ENCODE assay signal across 17 cellular contexts in genomic region chr21:38989097-38989744, GRCh38.
DNase-seq lines count a peak whose midpoint lies in the region; FAIRE-seq and TF ChIP-seq lines count a peak whose summit lies in the region.
"Had no signal": no experiment of that assay in that cellular context is flagged by ENCODE, and none has a peak within 500 bp of the region (broad histone marks: within the 10 kb centered on the region; RNA-seq: fewer than 3 reads in every experiment).

No MANE protein-coding gene starts in this region.

- H3K27ac ChIP-seq in KOPT-K1 (ENCODE audit: low read depth, low read length, poor library complexity, severe bottlenecking) (peak overlapping the region; percentile 100), esophagus squamous epithelium (peak overlapping the region; percentile 65 to 82 (median 77)), prostate gland (peak overlapping the region; percentile 59 to 72), brain microvascular endothelial cell (no peak overlapping the region)

- no peaks in the 10 kb centered on the region for H3K36me3 ChIP-seq in BE2C
- H3K36me3 ChIP-seq in KOPT-K1 (ENCODE audit: insufficient read depth, low read length) = no peaks in the 10 kb centered on the region
- no peaks in the 10 kb centered on the region for H3K36me3 ChIP-seq in esophagus squamous epithelium
- no peaks in the 10 kb centered on the region for H3K36me3 ChIP-seq in prostate gland
- H3K36me3 ChIP-seq in brain microvascular endothelial cell (replicated peaks) = no peaks in the 10 kb centered on the region
- H3K36me3 ChIP-seq: HAP-1 had no signal

- DNase-seq in BE2C (no peak), esophagus squamous epithelium (lab: John Stamatoyannopoulos, UW) (no peak), prostate gland (ENCODE audit: low spot score) (no peak), islet precursor cell (no peak), NK-92 (lab: John Stamatoyannopoulos, UW; ENCODE audit: unreplicated experiment) (no peak), brain microvascular endothelial cell (no peak), HTR-8/SVneo (ENCODE audit: insufficient read length, low spot score) (no peak)
- DNase-seq: activated CD4-positive, alpha-beta T cell treated with anti-CD3 and anti-CD28 coated beads for 4 hours; activated naive CD8-positive, alpha-beta T cell treated with anti-CD3 and anti-CD28 coated beads, Interleukin-2, amount 50 U/mL, for 24 hours; cerebellar nuclear complex; glutamatergic neuron; KG1; NCI-H1436; stimulated activated naive CD8-positive, alpha-beta T cell treated with anti-CD3 and anti-CD28 coated beads, Interleukin-15, Interleukin-2, amounts not matched to agents 100 U/mL and 50 U/mL, for 24 hours had no signal

- H3K4me1 ChIP-seq in BE2C (peaks cover 47% of the 10 kb centered on the region), esophagus squamous epithelium (peaks cover 49 to 100% (median 90%) of the 10 kb centered on the region in 3 donors), prostate gland (replicated peaks) (peaks cover 25% of the 10 kb centered on the region)
- H3K4me1 ChIP-seq: HAP-1 had no signal

- H3K27me3 ChIP-seq in BE2C (no peaks in the 10 kb centered on the region), esophagus squamous epithelium (no peaks in the 10 kb centered on the region), prostate gland (replicated peaks; ENCODE audit: insufficient read depth) (peaks cover 3% of the 10 kb centered on the region), brain microvascular endothelial cell (replicated peaks) (no peaks in the 10 kb centered on the region)

- intact Hi-C loops in esophagus squamous epithelium (cut with DNase I) = loop anchor here (10.0 kb wide), 2 partner anchors 64 to 184 kb away; partner anchors contain the start of gene ETS2
- intact Hi-C loops in prostate gland (cut with DNase I) = no loop called here

- TF ChIP-seq CTCF in BE2C (IDR thresholded peaks at IDR 0.05; ENCODE audit: low read depth, low read length) (no peak), esophagus squamous epithelium (IDR thresholded peaks at IDR 0.05) (no peak), prostate gland (IDR thresholded peaks at IDR 0.05) (no peak), brain microvascular endothelial cell (IDR thresholded peaks at IDR 0.05; ENCODE audit: low read depth, low read length, missing control alignments) (no peak)

- H3K4me3 ChIP-seq in BE2C (ENCODE audit: low read depth, low read length) = peak overlapping the region; percentile 42
- no peak overlapping the region for H3K4me3 ChIP-seq in esophagus squamous epithelium
- no peak overlapping the region for H3K4me3 ChIP-seq in prostate gland
- no peak overlapping the region for H3K4me3 ChIP-seq in brain microvascular endothelial cell (ENCODE audit: low read depth, low read length)
- H3K4me3 ChIP-seq: HAP-1 had no signal

- H3K9me3 ChIP-seq in BE2C = no peaks in the 10 kb centered on the region
- no peaks in the 10 kb centered on the region for H3K9me3 ChIP-seq in KOPT-K1 (ENCODE audit: insufficient read depth, low read length, poor library complexity, severe bottlenecking)
- no peaks in the 10 kb centered on the region for H3K9me3 ChIP-seq in esophagus squamous epithelium
- no peaks in the 10 kb centered on the region for H3K9me3 ChIP-seq in prostate gland
- H3K9me3 ChIP-seq: HAP-1 had no signal

- TF ChIP-seq POLR2A in esophagus squamous epithelium (IDR thresholded peaks at IDR 0.05) (no peak), prostate gland (IDR thresholded peaks at IDR 0.05) (no peak)

- 76 to 77% methylated on average over 15 to 23 of the region's 26 CpGs for WGBS in esophagus squamous epithelium, 2 donors
- 44% methylated on average over 26 of the region's 26 CpGs for WGBS in prostate gland

- in situ Hi-C loops in brain microvascular endothelial cell (cut with HindIII; ENCODE audit: low pct_ligation_motif_present, low sequenced_read_pairs) = no loop called here

- FAIRE-seq in HTR-8/SVneo (lab: Jason Lieb, UNC) = no peak
- FAIRE-seq: kidney had no signal
